Comparison of ENCODE assay signal across 1 cellular context in the genomic region with DNA sequence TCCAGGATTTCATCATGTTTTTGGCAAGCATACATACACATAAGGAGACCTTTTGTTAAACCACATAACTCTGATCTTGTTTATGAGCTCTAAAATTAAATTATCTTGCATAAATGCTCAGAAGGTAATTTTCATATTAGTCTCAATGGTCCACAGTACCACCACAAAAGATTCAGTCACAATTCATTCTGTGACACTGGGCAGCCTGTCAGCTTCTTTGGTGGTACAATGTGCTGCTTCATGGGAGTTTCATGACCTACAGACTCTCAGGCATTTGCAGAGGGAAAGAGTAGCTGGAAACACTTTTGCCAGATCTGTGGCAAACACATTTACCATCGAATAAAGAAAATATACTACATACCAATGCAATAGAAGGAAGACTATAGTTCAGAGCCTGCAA.
TF ChIP-seq lines count a peak whose summit lies in the region.

No MANE protein-coding gene starts in this region.

TF ChIP-seq in HepG2, 621 proteins besides CTCF, POLR2A, EP300 and RAD21:
- TF ChIP-seq NCOA2 (CRISPR knock-in tag; IDR thresholded peaks at IDR 0.05) (no peak), ZNF652 (CRISPR knock-in tag; IDR thresholded peaks at IDR 0.05; ENCODE audit: borderline replicate concordance, low read depth) (no peak), ZNF124 (CRISPR knock-in tag; IDR thresholded peaks at IDR 0.05) (no peak), RBFOX2 (IDR thresholded peaks at IDR 0.05; ENCODE audit: low read depth, low read length) (no peak), JUN (CRISPR knock-in tag; IDR thresholded peaks at IDR 0.05) (no peak), NFRKB (IDR thresholded peaks at IDR 0.05) (no peak), ZNF501 (CRISPR knock-in tag; IDR thresholded peaks at IDR 0.05) (no peak), ZNF747 (CRISPR knock-in tag; IDR thresholded peaks at IDR 0.05; ENCODE audit: borderline replicate concordance) (no peak), ZFP37 (CRISPR knock-in tag; IDR thresholded peaks at IDR 0.05; ENCODE audit: borderline replicate concordance) (no peak)
- TF ChIP-seq, protein P1, sequence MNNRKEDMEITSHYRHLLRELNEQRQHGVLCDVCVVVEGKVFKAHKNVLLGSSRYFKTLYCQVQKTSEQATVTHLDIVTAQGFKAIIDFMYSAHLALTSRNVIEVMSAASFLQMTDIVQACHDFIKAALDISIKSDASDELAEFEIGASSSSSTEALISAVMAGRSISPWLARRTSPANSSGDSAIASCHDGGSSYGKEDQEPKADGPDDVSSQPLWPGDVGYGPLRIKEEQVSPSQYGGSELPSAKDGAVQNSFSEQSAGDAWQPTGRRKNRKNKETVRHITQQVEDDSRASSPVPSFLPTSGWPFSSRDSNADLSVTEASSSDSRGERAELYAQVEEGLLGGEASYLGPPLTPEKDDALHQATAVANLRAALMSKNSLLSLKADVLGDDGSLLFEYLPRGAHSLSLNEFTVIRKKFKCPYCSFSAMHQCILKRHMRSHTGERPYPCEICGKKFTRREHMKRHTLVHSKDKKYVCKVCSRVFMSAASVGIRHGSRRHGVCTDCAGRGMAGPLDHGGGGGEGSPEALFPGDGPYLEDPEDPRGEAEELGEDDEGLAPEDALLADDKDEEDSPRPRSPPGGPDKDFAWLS (CRISPR knock-in tag; IDR thresholded peaks at IDR 0.05; ENCODE audit: borderline replicate concordance): no peak
- TF ChIP-seq, protein P2, sequence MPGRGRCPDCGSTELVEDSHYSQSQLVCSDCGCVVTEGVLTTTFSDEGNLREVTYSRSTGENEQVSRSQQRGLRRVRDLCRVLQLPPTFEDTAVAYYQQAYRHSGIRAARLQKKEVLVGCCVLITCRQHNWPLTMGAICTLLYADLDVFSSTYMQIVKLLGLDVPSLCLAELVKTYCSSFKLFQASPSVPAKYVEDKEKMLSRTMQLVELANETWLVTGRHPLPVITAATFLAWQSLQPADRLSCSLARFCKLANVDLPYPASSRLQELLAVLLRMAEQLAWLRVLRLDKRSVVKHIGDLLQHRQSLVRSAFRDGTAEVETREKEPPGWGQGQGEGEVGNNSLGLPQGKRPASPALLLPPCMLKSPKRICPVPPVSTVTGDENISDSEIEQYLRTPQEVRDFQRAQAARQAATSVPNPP (CRISPR knock-in tag; IDR thresholded peaks at IDR 0.05): no peak
- TF ChIP-seq, protein P3, sequence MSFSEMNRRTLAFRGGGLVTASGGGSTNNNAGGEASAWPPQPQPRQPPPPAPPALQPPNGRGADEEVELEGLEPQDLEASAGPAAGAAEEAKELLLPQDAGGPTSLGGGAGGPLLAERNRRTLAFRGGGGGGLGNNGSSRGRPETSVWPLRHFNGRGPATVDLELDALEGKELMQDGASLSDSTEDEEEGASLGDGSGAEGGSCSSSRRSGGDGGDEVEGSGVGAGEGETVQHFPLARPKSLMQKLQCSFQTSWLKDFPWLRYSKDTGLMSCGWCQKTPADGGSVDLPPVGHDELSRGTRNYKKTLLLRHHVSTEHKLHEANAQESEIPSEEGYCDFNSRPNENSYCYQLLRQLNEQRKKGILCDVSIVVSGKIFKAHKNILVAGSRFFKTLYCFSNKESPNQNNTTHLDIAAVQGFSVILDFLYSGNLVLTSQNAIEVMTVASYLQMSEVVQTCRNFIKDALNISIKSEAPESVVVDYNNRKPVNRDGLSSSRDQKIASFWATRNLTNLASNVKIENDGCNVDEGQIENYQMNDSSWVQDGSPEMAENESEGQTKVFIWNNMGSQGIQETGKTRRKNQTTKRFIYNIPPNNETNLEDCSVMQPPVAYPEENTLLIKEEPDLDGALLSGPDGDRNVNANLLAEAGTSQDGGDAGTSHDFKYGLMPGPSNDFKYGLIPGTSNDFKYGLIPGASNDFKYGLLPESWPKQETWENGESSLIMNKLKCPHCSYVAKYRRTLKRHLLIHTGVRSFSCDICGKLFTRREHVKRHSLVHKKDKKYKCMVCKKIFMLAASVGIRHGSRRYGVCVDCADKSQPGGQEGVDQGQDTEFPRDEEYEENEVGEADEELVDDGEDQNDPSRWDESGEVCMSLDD (CRISPR knock-in tag; IDR thresholded peaks at IDR 0.05; ENCODE audit: borderline replicate concordance): no peak
- TF ChIP-seq, protein P4, sequence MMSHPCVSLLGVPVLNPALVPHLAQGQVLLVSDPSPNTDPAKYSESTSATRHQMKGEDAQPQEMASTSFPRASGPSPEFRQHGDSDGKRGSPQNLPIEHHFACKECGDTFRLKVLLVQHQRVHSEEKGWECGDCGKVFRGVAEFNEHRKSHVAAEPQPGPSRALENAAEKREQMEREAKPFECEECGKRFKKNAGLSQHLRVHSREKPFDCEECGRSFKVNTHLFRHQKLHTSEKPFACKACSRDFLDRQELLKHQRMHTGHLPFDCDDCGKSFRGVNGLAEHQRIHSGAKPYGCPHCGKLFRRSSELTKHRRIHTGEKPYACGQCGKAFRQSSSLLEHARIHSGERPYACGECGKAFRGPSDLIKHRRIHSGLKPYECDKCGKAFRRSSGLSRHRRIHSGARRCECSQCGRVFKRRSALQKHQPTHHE (CRISPR knock-in tag; IDR thresholded peaks at IDR 0.05; ENCODE audit: borderline replicate concordance): no peak
